ENCODE assay signal across 8 cellular contexts in genomic region chr18:22169889-22170420, GRCh38. TPM values are rescaled to one million over a fixed set of nuclear protein-coding genes. Genes with fewer than 3 reads are reported as not detected.
A peak's percentile ranks its signal among the peaks of the same experiment; 100 is the strongest.
DNase-seq lines count a peak whose midpoint lies in the region; ATAC-seq and TF ChIP-seq lines count a peak whose summit lies in the region.

No MANE protein-coding gene starts in this region.

- H3K27me3 ChIP-seq in SJCRH30: no peaks in the 10 kb centered on the region

- DNase-seq in activated T-cell treated with anti-CD3 and anti-CD28 coated beads, Interleukin-2, amount 50 U/mL, for 72 hours: peak; percentile 32 to 33
- no peak for DNase-seq in activated T-cell treated with anti-CD3 and anti-CD28 coated beads, Interleukin-2, amount 50 U/mL, for 1 hour
- DNase-seq in SJCRH30: peak; percentile 9 to 32
- DNase-seq in epithelial cell of proximal tubule (ENCODE audit: low read depth): no peak
- no peak for DNase-seq in natural killer cell
- no peak for DNase-seq in NCI-H2029 (lab: John Stamatoyannopoulos, UW)
- no peak for DNase-seq in NCI-H2107 (lab: John Stamatoyannopoulos, UW)

- intact Hi-C loops in natural killer cell (cut with micrococcal nuclease): loop anchor here (1.0 to 10.0 kb wide), 5 partner anchors 95 to 393 kb away; no protein-coding TSS in a partner anchor

- H3K36me3 ChIP-seq in SJCRH30: no peaks in the 10 kb centered on the region

- H3K36me3 Mint-ChIP-seq in activated T-cell treated with anti-CD3 and anti-CD28 coated beads, Interleukin-2, amount 50 U/mL, for 72 hours (ENCODE audit: insufficient read depth in 2 of 2): peaks cover 1 to 4% of the 10 kb centered on the region in 2 donors
- no peaks in the 10 kb centered on the region for H3K36me3 Mint-ChIP-seq in natural killer cell

- H3K9me3 Mint-ChIP-seq in activated T-cell treated with anti-CD3 and anti-CD28 coated beads, Interleukin-2, amount 50 U/mL, for 72 hours: no peaks in the 10 kb centered on the region
- H3K9me3 Mint-ChIP-seq in natural killer cell: no peaks in the 10 kb centered on the region

- H3K4me3 Mint-ChIP-seq in activated T-cell treated with anti-CD3 and anti-CD28 coated beads, Interleukin-2, amount 50 U/mL, for 72 hours: peak overlapping the region; percentile 91 to 93
- H3K4me3 Mint-ChIP-seq in natural killer cell: peak overlapping the region; percentile 95

- no peak for TF ChIP-seq CTCF in epithelial cell of proximal tubule (conservative IDR thresholded peaks at IDR 0.05; ENCODE audit: low read depth, low read length)
- TF ChIP-seq CTCF in natural killer cell (IDR thresholded peaks at IDR 0.05): no peak

- peaks cover 70% of the 10 kb centered on the region for H3K27me3 Mint-ChIP-seq in activated T-cell treated with anti-CD3 and anti-CD28 coated beads, Interleukin-2, amount 50 U/mL, for 72 hours (ENCODE audit: low read depth)
- H3K27me3 Mint-ChIP-seq in natural killer cell (ENCODE audit: low read depth in 2 of 2): peaks cover 68% of the 10 kb centered on the region in 2 donors

- peaks cover 26% of the 10 kb centered on the region for H3K4me1 Mint-ChIP-seq in activated T-cell treated with anti-CD3 and anti-CD28 coated beads, Interleukin-2, amount 50 U/mL, for 72 hours (ENCODE audit: low read depth)
- peaks cover 19 to 47% of the 10 kb centered on the region in 2 donors for H3K4me1 Mint-ChIP-seq in natural killer cell

- no peak overlapping the region for H3K27ac Mint-ChIP-seq in activated T-cell treated with anti-CD3 and anti-CD28 coated beads, Interleukin-2, amount 50 U/mL, for 72 hours
- peak overlapping the region in 1 of 2 donors; percentile 84 for H3K27ac Mint-ChIP-seq in natural killer cell

- H3K9me3 ChIP-seq in SJCRH30 (replicated peaks): no peaks in the 10 kb centered on the region

- H3K4me3 ChIP-seq in SJCRH30 (peak overlapping the region; percentile 64), epithelial cell of proximal tubule (ENCODE audit: low read depth, low read length) (peak overlapping the region; percentile 79)

- no peaks in the 10 kb centered on the region for H3K4me1 ChIP-seq in SJCRH30

- peak overlapping the region; percentile 19; the same call in 1 of the 2 replicates for H3K27ac ChIP-seq in SJCRH30

- peak; percentile 28 to 41 for ATAC-seq in activated T-cell treated with anti-CD3 and anti-CD28 coated beads, Interleukin-2, amount 50 U/mL, for 72 hours (replicated peaks in 1 of 2)
- peak; percentile 16 to 41 (median 22) for ATAC-seq in natural killer cell
- ATAC-seq in HG03039 (IDR thresholded peaks at IDR 0.05; ENCODE audit: unreplicated experiment): no peak

RNA-seq across cellular contexts. Expression of gene GATA6, which starts 0.6 kb away (rescaled TPM):
- under 1 TPM; 0.39 to 0.43 TPM for total RNA-seq in activated T-cell treated with anti-CD3 and anti-CD28 coated beads, Interleukin-2, amount 50 U/mL, for 72 hours
- 0.69 and 1.1 TPM in 2 replicates for total RNA-seq in SJCRH30 (2014; rRNA removed; shearing (Covaris generic))
- total RNA-seq in epithelial cell of proximal tubule: 1.2 and 2.7 TPM in 2 replicates
- total RNA-seq in natural killer cell: 1 to 10 TPM in 2 of 3 donors, under 1 TPM in 1; 0.54 to 1.1 (median 1.0) TPM

Comparison
In these comparisons a context has a peak if more than half of its experiments do, and no peak if none do; other contexts are left out.
1. DNase-seq: peak in activated T-cell treated with anti-CD3 and anti-CD28 coated beads, Interleukin-2, amount 50 U/mL, for 72 hours (2 of 2) and SJCRH30 (2 of 2); none in activated T-cell treated with anti-CD3 and anti-CD28 coated beads, Interleukin-2, amount 50 U/mL, for 1 hour (single experiment), epithelial cell of proximal tubule (single experiment), natural killer cell (single experiment), NCI-H2029 (single experiment) and NCI-H2107 (single experiment).